In genomic region chr14:31251028-31251958, GRCh38 we compare ENCODE assay signal across 1 cellular context.
TF ChIP-seq lines count a peak whose summit lies in the region.

No MANE protein-coding gene starts in this region.

TF ChIP-seq in HEK293, 187 proteins besides CTCF, POLR2A, EP300 and RAD21 (continued from another document):
- no peak for TF ChIP-seq ZNF692 (tag by site-specific recombination; IDR thresholded peaks at IDR 0.05)
